Comparison of ENCODE assay signal across 1 cellular context in genomic region chr1:157782946-157783345, GRCh38.
TF ChIP-seq lines count a peak whose summit lies in the region.

No MANE protein-coding gene starts in this region.

TF ChIP-seq in GM12878, 131 proteins besides CTCF, POLR2A, EP300 and RAD21:
- no peak for TF ChIP-seq NFYA (IDR thresholded peaks at IDR 0.05; ENCODE audit: borderline replicate concordance, low read depth, low read length)
- no peak for TF ChIP-seq TARDBP (IDR thresholded peaks at IDR 0.05; ENCODE audit: borderline replicate concordance)
- no peak for TF ChIP-seq EED (IDR thresholded peaks at IDR 0.05; ENCODE audit: low read depth)
- TF ChIP-seq ZNF592 (IDR thresholded peaks at IDR 0.05), result no peak
- no peak for TF ChIP-seq TCF7 (IDR thresholded peaks at IDR 0.05; ENCODE audit: borderline replicate concordance)
- no peak for TF ChIP-seq HSF1 (IDR thresholded peaks at IDR 0.05; ENCODE audit: low read depth, low read length)
TF ChIP-seq in GM12878: peak in this region for 0.
